ENCODE assay signal across 1 cellular context in genomic region chr17:64147110-64148016, GRCh38.
TF ChIP-seq lines count a peak whose summit lies in the region.

No MANE protein-coding gene starts in this region.

TF ChIP-seq in HepG2, 621 proteins besides CTCF, POLR2A, EP300 and RAD21 (continued from another document and continues in another):
- TF ChIP-seq ZBTB37 (CRISPR knock-in tag; IDR thresholded peaks at IDR 0.05), result no peak
- TF ChIP-seq ATRX (CRISPR knock-in tag; IDR thresholded peaks at IDR 0.05; ENCODE audit: borderline replicate concordance), result 0 out of 2 replicates have a peak, but pooled peaks have one; percentile 73
- no peak for TF ChIP-seq TFDP2 (CRISPR knock-in tag; IDR thresholded peaks at IDR 0.05)
- no peak; the same call in 1 of the 2 replicates for TF ChIP-seq SATB2 (CRISPR knock-in tag; IDR thresholded peaks at IDR 0.05)
- no peak for TF ChIP-seq ZNF337 (CRISPR knock-in tag; IDR thresholded peaks at IDR 0.05; ENCODE audit: borderline replicate concordance, low read depth)
- no peak for TF ChIP-seq ZNF746 (CRISPR knock-in tag; IDR thresholded peaks at IDR 0.05)
- TF ChIP-seq ZNF383 (CRISPR knock-in tag; IDR thresholded peaks at IDR 0.05; ENCODE audit: borderline replicate concordance), result no peak
- TF ChIP-seq ZNF30 (CRISPR knock-in tag; IDR thresholded peaks at IDR 0.05), result no peak
- no peak; the same call in 1 of the 2 replicates for TF ChIP-seq RARA (CRISPR knock-in tag; IDR thresholded peaks at IDR 0.05)
- peak; percentile 51 for TF ChIP-seq FOXA3 (CRISPR knock-in tag; IDR thresholded peaks at IDR 0.05)
- TF ChIP-seq NONO (IDR thresholded peaks at IDR 0.05), result no peak
- TF ChIP-seq NONO (CRISPR knock-in tag; conservative IDR thresholded peaks at IDR 0.05), result peak; percentile 51
- peak; percentile 50; the same call in 1 of the 2 replicates for TF ChIP-seq BATF2 (CRISPR knock-in tag; IDR thresholded peaks at IDR 0.05)
- no peak for TF ChIP-seq ZNF724P (CRISPR knock-in tag; IDR thresholded peaks at IDR 0.05; ENCODE audit: borderline replicate concordance)
- peak; percentile 21 for TF ChIP-seq CCAR2 (optimal IDR thresholded peaks at IDR 0.05; ENCODE audit: low read depth, low read length)
- TF ChIP-seq RFX5 (IDR thresholded peaks at IDR 0.05; ENCODE audit: low read depth, low read length), result no peak
- TF ChIP-seq ZNF230 (CRISPR knock-in tag; IDR thresholded peaks at IDR 0.05), result no peak
- no peak for TF ChIP-seq CREBL2 (CRISPR knock-in tag; IDR thresholded peaks at IDR 0.05; ENCODE audit: borderline replicate concordance)
- TF ChIP-seq REST (IDR thresholded peaks at IDR 0.05; ENCODE audit: borderline replicate concordance in 1 of 2, low read depth in 1 of 2, low read length in 2 of 2), result no peak
- no peak for TF ChIP-seq KMT2B (CRISPR knock-in tag; IDR thresholded peaks at IDR 0.05)
- TF ChIP-seq TCF7 (IDR thresholded peaks at IDR 0.05; ENCODE audit: low read depth), result no peak
- TF ChIP-seq GATAD1 (CRISPR knock-in tag; IDR thresholded peaks at IDR 0.05), result peak; percentile 7; the same call in 1 of the 2 replicates
- TF ChIP-seq RFXAP (CRISPR knock-in tag; IDR thresholded peaks at IDR 0.05; ENCODE audit: borderline replicate concordance), result peak; percentile 60
- no peak; the same call in 1 of the 2 replicates for TF ChIP-seq MEF2D (CRISPR knock-in tag; IDR thresholded peaks at IDR 0.05)
- TF ChIP-seq ZKSCAN8 (CRISPR knock-in tag; IDR thresholded peaks at IDR 0.05; ENCODE audit: borderline replicate concordance), result no peak
- no peak for TF ChIP-seq GPBP1L1 (CRISPR knock-in tag; IDR thresholded peaks at IDR 0.05)
- no peak; the same call in 1 of the 2 replicates for TF ChIP-seq ZNF710 (CRISPR knock-in tag; IDR thresholded peaks at IDR 0.05; ENCODE audit: borderline replicate concordance)
- no peak for TF ChIP-seq PBX3 (CRISPR knock-in tag; IDR thresholded peaks at IDR 0.05; ENCODE audit: borderline replicate concordance)
- TF ChIP-seq HIVEP1 (CRISPR knock-in tag; IDR thresholded peaks at IDR 0.05), result no peak
- no peak for TF ChIP-seq E2F5 (CRISPR knock-in tag; conservative IDR thresholded peaks at IDR 0.05)
- no peak for TF ChIP-seq EED (CRISPR knock-in tag; IDR thresholded peaks at IDR 0.05)
- no peak for TF ChIP-seq CENPBD1 (CRISPR knock-in tag; IDR thresholded peaks at IDR 0.05; ENCODE audit: borderline replicate concordance, low read depth)
- TF ChIP-seq SP1 (IDR thresholded peaks at IDR 0.05), result no peak
- no peak for TF ChIP-seq SP1 (CRISPR knock-in tag; IDR thresholded peaks at IDR 0.05)
- TF ChIP-seq ZNF790 (CRISPR knock-in tag; IDR thresholded peaks at IDR 0.05; ENCODE audit: borderline replicate concordance), result no peak; the same call in 1 of the 2 replicates
- TF ChIP-seq TP53 (CRISPR knock-in tag; conservative IDR thresholded peaks at IDR 0.05), result 0 out of 2 replicates have a peak, but pooled peaks have one; percentile 35
- no peak for TF ChIP-seq ZNF672 (CRISPR knock-in tag; IDR thresholded peaks at IDR 0.05)
- TF ChIP-seq TBX2 (CRISPR knock-in tag; IDR thresholded peaks at IDR 0.05; ENCODE audit: borderline replicate concordance), result no peak
- no peak for TF ChIP-seq HOXA9 (CRISPR knock-in tag; IDR thresholded peaks at IDR 0.05; ENCODE audit: borderline replicate concordance)
- TF ChIP-seq ARID2 (CRISPR knock-in tag; IDR thresholded peaks at IDR 0.05; ENCODE audit: borderline replicate concordance), result no peak
- no peak for TF ChIP-seq ZNF597 (CRISPR knock-in tag; IDR thresholded peaks at IDR 0.05)
- peak; percentile 88 for TF ChIP-seq NFIC (IDR thresholded peaks at IDR 0.05; ENCODE audit: low read length)
- TF ChIP-seq MAFG (CRISPR knock-in tag; IDR thresholded peaks at IDR 0.05), result no peak
- TF ChIP-seq PHF5A (CRISPR knock-in tag; IDR thresholded peaks at IDR 0.05; ENCODE audit: low read depth, unreplicated experiment), result no peak
- TF ChIP-seq ZBTB25 (CRISPR knock-in tag; IDR thresholded peaks at IDR 0.05), result peak; percentile 13; the same call in 1 of the 2 replicates
- TF ChIP-seq CAMTA2 (CRISPR knock-in tag; IDR thresholded peaks at IDR 0.05; ENCODE audit: borderline replicate concordance), result no peak; the same call in 1 of the 2 replicates
- TF ChIP-seq BCL6 (CRISPR knock-in tag; IDR thresholded peaks at IDR 0.05), result peak; percentile 61; the same call in 1 of the 2 replicates
- peak; percentile 40; the same call in 1 of the 2 replicates for TF ChIP-seq HNRNPUL1 (IDR thresholded peaks at IDR 0.05; ENCODE audit: low read depth, low read length)
